In genomic region chr6:89348372-89348771, GRCh38 we compare ENCODE assay signal across 17 cellular contexts. TPM values are rescaled to one million over a fixed set of nuclear protein-coding genes. Genes with fewer than 3 reads are reported as not detected.
A peak's percentile ranks its signal among the peaks of the same experiment; 100 is the strongest.
DNase-seq lines count a peak whose midpoint lies in the region; ATAC-seq, FAIRE-seq and TF ChIP-seq lines count a peak whose summit lies in the region.
"Had no signal": no experiment of that assay in that cellular context is flagged by ENCODE, and none has a peak within 500 bp of the region (broad histone marks: within the 10 kb centered on the region; RNA-seq: fewer than 3 reads in every experiment).

No MANE protein-coding gene starts in this region.

- no peak for ATAC-seq in Right ventricle myocardium inferior
- no peak for ATAC-seq in activated B cell treated with CpG ODN at 0.5 μM for 24 hours (ENCODE audit: low read depth)
- ATAC-seq in pancreas = no peak
- no peak for ATAC-seq in GM19035 (IDR thresholded peaks at IDR 0.05; ENCODE audit: unreplicated experiment)

- no peak overlapping the region for H3K56ac ChIP-seq in mesendoderm (ENCODE audit: low read length)

- H3K27ac Mint-ChIP-seq in activated B cell treated with CpG ODN at 0.5 μM for 24 hours = peak overlapping the region; percentile 38
- no peak overlapping the region for H3K27ac Mint-ChIP-seq in activated CD4-positive, alpha-beta memory T cell treated with anti-CD3 and anti-CD28 coated beads for 36 hours

- H4K8ac ChIP-seq in mesendoderm (ENCODE audit: low read depth, low read length) = no peak overlapping the region

- H3K27ac ChIP-seq in left ventricle myocardium inferior (replicated peaks) = peak overlapping the region; percentile 99
- peak overlapping the region; percentile 59 for H3K27ac ChIP-seq in mesendoderm (ENCODE audit: low read depth, low read length)
- no peak overlapping the region for H3K27ac ChIP-seq in WERI-Rb-1
- H3K27ac ChIP-seq in pancreas = no peak overlapping the region
- H3K27ac ChIP-seq: ascending aorta, SJSA1, VCaP had no signal

- no peak overlapping the region for H3K4me2 ChIP-seq in mesendoderm (ENCODE audit: low read length)

- H3K36me3 ChIP-seq in left ventricle myocardium inferior = peaks cover 4% of the 10 kb centered on the region
- H3K36me3 ChIP-seq in mesendoderm (ENCODE audit: control insufficient read depth, insufficient read depth, low read length) = no peaks in the 10 kb centered on the region
- no peaks in the 10 kb centered on the region for H3K36me3 ChIP-seq in WERI-Rb-1
- H3K36me3 ChIP-seq in pancreas = no peaks in the 10 kb centered on the region
- H3K36me3 ChIP-seq: ascending aorta, upper lobe of left lung had no signal

- peaks cover 33% of the 10 kb centered on the region for H3K79me2 ChIP-seq in mesendoderm (ENCODE audit: control insufficient read depth, insufficient read depth, low read length)

- DNase-seq in left ventricle myocardium inferior (no peak), Right ventricle myocardium inferior (ENCODE audit: missing footprints) (no peak), activated B cell treated with CpG ODN at 0.5 μM for 24 hours (no peak), mesendoderm (peak; percentile 95), WERI-Rb-1 (no peak), pancreas (no peak)
- DNase-seq in activated CD4-positive, alpha-beta memory T cell treated with anti-CD3 and anti-CD28 coated beads for 36 hours = no peak
- DNase-seq: ACHN; activated T-cell treated with anti-CD3 and anti-CD28 coated beads, Interleukin-2, amount 50 U/mL, for 24 hours; DMS79 treated with DMSO at 0.1 percent for 48 hours; NCI-H2081; upper lobe of left lung had no signal

- H3K27me3 ChIP-seq in left ventricle myocardium inferior (ENCODE audit: low read depth) = no peaks in the 10 kb centered on the region
- no peaks in the 10 kb centered on the region for H3K27me3 ChIP-seq in mesendoderm (ENCODE audit: insufficient read depth, low read length, poor library complexity)
- no peaks in the 10 kb centered on the region for H3K27me3 ChIP-seq in WERI-Rb-1 (ENCODE audit: insufficient read depth, low read depth, severe bottlenecking)
- no peaks in the 10 kb centered on the region for H3K27me3 ChIP-seq in pancreas
- H3K27me3 ChIP-seq: ascending aorta, SJSA1, upper lobe of left lung had no signal

- H2BK15ac ChIP-seq in mesendoderm (replicated peaks; ENCODE audit: low read depth) = no peak overlapping the region

- TF ChIP-seq CTCF in left ventricle myocardium inferior (IDR thresholded peaks at IDR 0.05; ENCODE audit: borderline replicate concordance) (no peak), activated B cell treated with CpG ODN at 0.5 μM for 24 hours (IDR thresholded peaks at IDR 0.05) (no peak), WERI-Rb-1 (IDR thresholded peaks at IDR 0.05; ENCODE audit: low read depth, low read length) (no peak), pancreas (IDR thresholded peaks at IDR 0.05) (no peak)

- H3K9ac ChIP-seq in mesendoderm (ENCODE audit: low read length) = no peak overlapping the region

- FAIRE-seq in pancreas (lab: Jason Lieb, UNC) = no peak
- FAIRE-seq: endometrium had no signal

- no CpG with 5 or more reads among the region's 1 CpG for WGBS in mesendoderm (ENCODE audit: extremely low coverage, insufficient coverage, low lambda C conversion rate)
- 97 to 99% methylated on average over 1 of the region's 1 CpG for WGBS in pancreas, 2 donors

- no peak overlapping the region for H3K4me3 ChIP-seq in left ventricle myocardium inferior
- no peak overlapping the region for H3K4me3 ChIP-seq in mesendoderm (ENCODE audit: low read length)
- no peak overlapping the region for H3K4me3 ChIP-seq in WERI-Rb-1 (ENCODE audit: low read depth, low read length)
- no peak overlapping the region for H3K4me3 ChIP-seq in pancreas
- H3K4me3 ChIP-seq: ascending aorta, SJSA1, upper lobe of left lung had no signal

- H3K4me1 Mint-ChIP-seq in activated B cell treated with CpG ODN at 0.5 μM for 24 hours = peaks cover 77% of the 10 kb centered on the region
- peaks cover 54% of the 10 kb centered on the region for H3K4me1 Mint-ChIP-seq in activated CD4-positive, alpha-beta memory T cell treated with anti-CD3 and anti-CD28 coated beads for 36 hours (ENCODE audit: low read depth)

- CTCF ChIA-PET in activated B cell treated with CpG ODN at 0.5 μM for 24 hours (lab: Charles Lee) = interaction anchor here (2.8 kb wide), 1 partner anchor 24 kb away, joined by 14 read pairs; no protein-coding TSS in a partner anchor
- CTCF ChIA-PET in activated CD4-positive, alpha-beta memory T cell treated with anti-CD3 and anti-CD28 coated beads for 36 hours (lab: Charles Lee) = interaction anchor here (7.6 kb wide), 1 partner anchor 24 kb away, joined by 47 read pairs; no protein-coding TSS in a partner anchor

- no peaks in the 10 kb centered on the region for H3K9me3 Mint-ChIP-seq in activated B cell treated with CpG ODN at 0.5 μM for 24 hours
- no peaks in the 10 kb centered on the region for H3K9me3 Mint-ChIP-seq in activated CD4-positive, alpha-beta memory T cell treated with anti-CD3 and anti-CD28 coated beads for 36 hours
- H3K9me3 Mint-ChIP-seq: activated T-cell treated with anti-CD3 and anti-CD28 coated beads, Interleukin-2, amount 50 U/mL, for 24 hours had no signal

- no peak overlapping the region for H2BK5ac ChIP-seq in mesendoderm (ENCODE audit: low read length)

- H3K9me3 ChIP-seq in left ventricle myocardium inferior (replicated peaks) (no peaks in the 10 kb centered on the region), WERI-Rb-1 (ENCODE audit: severe bottlenecking) (no peaks in the 10 kb centered on the region), pancreas (no peaks in the 10 kb centered on the region)
- H3K9me3 ChIP-seq: ascending aorta, SJSA1, upper lobe of left lung had no signal

- H3K4ac ChIP-seq in mesendoderm (ENCODE audit: low read depth, low read length) = no peak overlapping the region

- H3K36me3 Mint-ChIP-seq in activated B cell treated with CpG ODN at 0.5 μM for 24 hours (ENCODE audit: low read depth) = peaks cover 12% of the 10 kb centered on the region
- H3K36me3 Mint-ChIP-seq in activated CD4-positive, alpha-beta memory T cell treated with anti-CD3 and anti-CD28 coated beads for 36 hours = peaks cover 3% of the 10 kb centered on the region

- H3K4me1 ChIP-seq in left ventricle myocardium inferior (peaks cover 84% of the 10 kb centered on the region), mesendoderm (ENCODE audit: control insufficient read depth, low read depth, low read length) (peaks cover 10% of the 10 kb centered on the region), pancreas (peaks cover 6 to 28% (median 7%) of the 10 kb centered on the region in 3 donors)

- H2BK120ac ChIP-seq in mesendoderm (ENCODE audit: low read depth, low read length) = no peak overlapping the region

- H2AK5ac ChIP-seq in mesendoderm (ENCODE audit: low read length) = no peak overlapping the region

- no peak overlapping the region for H4K5ac ChIP-seq in mesendoderm (ENCODE audit: low read length)

- peaks cover 10% of the 10 kb centered on the region for H3K79me1 ChIP-seq in mesendoderm (ENCODE audit: low read length)

- H3K27me3 Mint-ChIP-seq in activated B cell treated with CpG ODN at 0.5 μM for 24 hours = no peaks in the 10 kb centered on the region
- no peaks in the 10 kb centered on the region for H3K27me3 Mint-ChIP-seq in activated CD4-positive, alpha-beta memory T cell treated with anti-CD3 and anti-CD28 coated beads for 36 hours
- H3K27me3 Mint-ChIP-seq: activated T-cell treated with anti-CD3 and anti-CD28 coated beads, Interleukin-2, amount 50 U/mL, for 24 hours had no signal

- H3K18ac ChIP-seq in mesendoderm (ENCODE audit: low read length) = no peak overlapping the region

- H3K23ac ChIP-seq in mesendoderm (ENCODE audit: low read length) = no peak overlapping the region

- POLR2A ChIA-PET in activated B cell treated with CpG ODN at 0.5 μM for 24 hours (lab: Charles Lee) = interaction anchor here (7.0 kb wide), 1 partner anchor 269 kb away, joined by 98 read pairs; the partner anchor contains the start of gene PNRC1
- POLR2A ChIA-PET in activated CD4-positive, alpha-beta memory T cell treated with anti-CD3 and anti-CD28 coated beads for 36 hours (lab: Charles Lee) = interaction anchor here (6.1 kb wide), 1 partner anchor 268 kb away, joined by 37 read pairs; the partner anchor contains the start of gene PNRC1

- H3K4me3 Mint-ChIP-seq in activated B cell treated with CpG ODN at 0.5 μM for 24 hours = no peak overlapping the region
- no peak overlapping the region for H3K4me3 Mint-ChIP-seq in activated CD4-positive, alpha-beta memory T cell treated with anti-CD3 and anti-CD28 coated beads for 36 hours
- H3K4me3 Mint-ChIP-seq: activated T-cell treated with anti-CD3 and anti-CD28 coated beads, Interleukin-2, amount 50 U/mL, for 24 hours had no signal

- intact Hi-C loops in left ventricle myocardium inferior (cut with micrococcal nuclease) (no loop called here), Right ventricle myocardium inferior (cut with DNase I) (no loop called here), activated B cell treated with CpG ODN at 0.5 μM for 24 hours (cut with micrococcal nuclease) (no loop called here), pancreas (cut with DNase I) (no loop called here)
- intact Hi-C loops in activated CD4-positive, alpha-beta memory T cell treated with anti-CD3 and anti-CD28 coated beads for 36 hours (cut with micrococcal nuclease) = no loop called here

RNA-seq across cellular contexts. Expression of gene UBE2J1, which starts 4.2 kb away (rescaled TPM):
- 13.1 TPM for total RNA-seq in left ventricle myocardium inferior
- 15.0 TPM for total RNA-seq in Right ventricle myocardium inferior
- total RNA-seq in activated B cell treated with CpG ODN at 0.5 μM for 24 hours = 32.3 and 32.8 TPM in 2 replicates
- 34.6 TPM for polyA plus RNA-seq in mesendoderm (2013, experiment 1 of 2)
- polyA plus RNA-seq in mesendoderm (2013, experiment 2 of 2) = 35.3 TPM
- 10 to 100 TPM; 22.0 to 33.7 (median 29.9) TPM for total RNA-seq in pancreas
- 10 to 100 TPM; 15.0 to 18.7 TPM for polyA plus RNA-seq in pancreas
- total RNA-seq in activated CD4-positive, alpha-beta memory T cell treated with anti-CD3 and anti-CD28 coated beads for 36 hours = 10 to 100 TPM; 23.8 to 24.9 TPM

RNA-seq across cellular contexts. Expression of gene GABRR2, which starts 33.3 kb away (rescaled TPM):
- total RNA-seq in left ventricle myocardium inferior (0.69 TPM), Right ventricle myocardium inferior (0.35 TPM), activated B cell treated with CpG ODN at 0.5 μM for 24 hours (1.4 and 1.8 TPM in 2 replicates), pancreas (under 1 TPM in 5 of 6 donors, not detected in 1; 0.14 to 0.75 (median 0.31) TPM)
- 0.04 TPM for polyA plus RNA-seq in mesendoderm (2013, experiment 1 of 2)
- polyA plus RNA-seq in mesendoderm (2013, experiment 2 of 2) = 0.03 TPM
- under 1 TPM; 0.23 to 0.27 TPM for polyA plus RNA-seq in pancreas
- under 1 TPM; 0.50 to 0.51 TPM for total RNA-seq in activated CD4-positive, alpha-beta memory T cell treated with anti-CD3 and anti-CD28 coated beads for 36 hours
- total RNA-seq: SJSA1 had no signal

Comparison
In these comparisons a context has a peak if more than half of its experiments do, and no peak if none do; other contexts are left out.
1. H3K27ac ChIP-seq: peak in left ventricle myocardium inferior (single experiment) and mesendoderm (single experiment); none in WERI-Rb-1 (single experiment) and pancreas (0 of 4).